In the genomic region with DNA sequence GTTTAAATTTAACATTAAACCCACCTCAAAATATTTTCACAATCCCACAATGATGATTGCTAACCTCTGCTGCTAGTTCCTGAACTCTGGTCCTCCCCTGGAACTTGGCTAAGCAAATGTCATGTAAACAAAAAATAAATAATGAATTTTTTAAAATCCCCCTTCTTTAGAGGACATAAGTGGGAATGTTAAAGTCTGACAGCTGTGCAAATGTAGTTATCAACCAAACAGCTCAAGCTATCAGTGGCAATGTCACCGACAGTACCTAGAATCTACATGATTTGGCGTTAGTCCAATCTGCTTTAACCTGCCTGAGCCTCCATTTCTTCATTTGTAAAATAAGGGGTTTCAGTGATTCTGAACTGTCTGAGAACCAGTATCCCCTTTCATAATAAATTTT, we compare ENCODE assay signal across 17 cellular contexts.
"Had no signal": no experiment of that assay in that cellular context is flagged by ENCODE, and none has a peak within 500 bp of the region (broad histone marks: within the 10 kb centered on the region; RNA-seq: fewer than 3 reads in every experiment).

No MANE protein-coding gene starts in this region.

- H3K4me3 ChIP-seq: heart left ventricle, lung, psoas muscle, right lobe of liver, suprapubic skin, thyroid gland had no signal

- H3K27ac ChIP-seq: heart left ventricle, psoas muscle, right lobe of liver, suprapubic skin, thyroid gland had no signal

- H3K27me3 ChIP-seq: heart left ventricle, right lobe of liver, suprapubic skin, thyroid gland had no signal

- H3K9me3 ChIP-seq: psoas muscle, right lobe of liver, suprapubic skin, thyroid gland had no signal

- H3K4me1 ChIP-seq: psoas muscle, right lobe of liver, suprapubic skin, thyroid gland had no signal

- ATAC-seq: heart left ventricle; left colon; left ventricle myocardium superior; psoas muscle; right lobe of liver; stimulated activated effector memory CD8-positive, alpha-beta T cell treated with anti-CD3 and anti-CD28 coated beads, Interleukin-12 subunit alpha, Interleukin-12 subunit beta, amount 100 ng/mL, for 72 hours; stimulated activated naive CD8-positive, alpha-beta T cell treated with anti-CD3 and anti-CD28 coated beads, Interleukin-15, Interleukin-2, amounts not matched to agents 100 U/mL and 50 U/mL, for 24 hours had no signal

- DNase-seq: effector CD4-positive, alpha-beta T cell; endodermal cell; heart left ventricle; left colon; left ventricle myocardium superior; naive B cell; occipital lobe; psoas muscle; retina; right lobe of liver; stimulated activated CD4-positive, alpha-beta T cell treated with anti-CD3 and anti-CD28 coated beads, Interleukin-4, amount 100 ng/mL, for 1 hour; stimulated activated CD8-positive, alpha-beta memory T cell treated with anti-CD3 and anti-CD28 coated beads, Interleukin-4, amount 100 ng/mL, for 48 hours; stimulated activated naive CD8-positive, alpha-beta T cell treated with anti-CD3 and anti-CD28 coated beads, Interleukin-15, Interleukin-2, amounts not matched to agents 100 U/mL and 50 U/mL, for 24 hours; thyroid gland had no signal
